In the genomic region with DNA sequence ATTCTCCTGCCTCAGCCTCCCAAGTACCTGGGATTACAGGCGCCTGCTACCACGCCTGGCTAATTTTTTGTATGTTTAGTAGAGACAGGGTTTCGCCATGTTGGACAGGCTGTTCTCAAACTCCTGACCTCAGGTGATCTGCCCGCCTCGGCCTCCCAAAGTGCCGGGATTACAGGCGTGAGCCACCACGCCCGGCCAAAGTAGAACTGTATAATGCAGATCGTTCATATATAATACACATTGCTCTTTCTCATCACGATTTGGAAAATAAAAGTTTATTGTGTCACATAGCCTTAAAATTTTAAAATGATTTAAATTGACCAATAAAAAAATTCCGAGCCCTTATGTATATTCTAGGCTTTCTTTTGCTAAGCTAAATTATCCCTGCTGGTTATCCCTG, we compare ENCODE assay signal across 7 cellular contexts. TPM values are rescaled to one million over a fixed set of nuclear protein-coding genes. Genes with fewer than 3 reads are reported as not detected.
A peak's percentile ranks its signal among the peaks of the same experiment; 100 is the strongest.
DNase-seq lines count a peak whose midpoint lies in the region; ATAC-seq and TF ChIP-seq lines count a peak whose summit lies in the region.
"Not testable (repeated sequence)": the region's sequence is repeated elsewhere in the genome, so short reads cannot be mapped to it uniquely, and the experiment has no call there.

No MANE protein-coding gene starts in this region.

- ATAC-seq in CD4-positive, CD25-positive, alpha-beta regulatory T cell (ENCODE audit: low read depth in 2 of 2): not testable (repeated sequence)
- peak; percentile 80 for ATAC-seq in left colon

- H3K9ac ChIP-seq in endodermal cell (ENCODE audit: extremely low read depth, low read length, poor library complexity, severe bottlenecking): not testable (repeated sequence)

- not testable (repeated sequence) for H3K9me3 ChIP-seq in CD4-positive, CD25-positive, alpha-beta regulatory T cell (ENCODE audit: control insufficient read depth in 2 of 2, low read length in 2 of 2); endodermal cell (ENCODE audit: control insufficient read depth, low read length); neutrophil; tibial nerve

- H3K27ac Mint-ChIP-seq in CD4-positive, CD25-positive, alpha-beta regulatory T cell: peak overlapping the region in 2 of 3 donors; percentile 20 to 41
- peak overlapping the region; percentile 42 for H3K27ac Mint-ChIP-seq in activated T-cell treated with anti-CD3 and anti-CD28 coated beads, Interleukin-2, amount 50 U/mL, for 24 hours
- H3K27ac Mint-ChIP-seq in endodermal cell: not testable (repeated sequence)

- not testable (repeated sequence) for H3K27ac ChIP-seq in CD4-positive, CD25-positive, alpha-beta regulatory T cell (ENCODE audit: insufficient read depth, low read length, poor library complexity, severe bottlenecking); endodermal cell (ENCODE audit: low read depth, low read length)
- H3K27ac ChIP-seq in HL-60 (replicated peaks) (peak overlapping the region; percentile 62), neutrophil (peak overlapping the region; percentile 86), tibial nerve (peak overlapping the region in 3 of 4 donors; percentile 51 to 79 (median 78))

- H3K4me1 ChIP-seq in CD4-positive, CD25-positive, alpha-beta regulatory T cell (ENCODE audit: control insufficient read depth, insufficient read depth, low read length, poor library complexity, severe bottlenecking); endodermal cell (ENCODE audit: control insufficient read depth, insufficient read depth, low read length): not testable (repeated sequence)
- peaks cover 30 to 33% of the 10 kb centered on the region in 2 experiments for H3K4me1 ChIP-seq in neutrophil (ENCODE audit: control insufficient read depth in 1 of 2, insufficient read depth in 1 of 2, low read depth in 1 of 2, low read length in 1 of 2)
- peaks cover 0 to 54% (median 15%) of the 10 kb centered on the region in 4 donors for H3K4me1 ChIP-seq in tibial nerve

- not testable (repeated sequence) for TF ChIP-seq POLR2A in tibial nerve (IDR thresholded peaks at IDR 0.05)

- H3K27me3 Mint-ChIP-seq in CD4-positive, CD25-positive, alpha-beta regulatory T cell; activated T-cell treated with anti-CD3 and anti-CD28 coated beads, Interleukin-2, amount 50 U/mL, for 24 hours; endodermal cell (ENCODE audit: insufficient read depth): not testable (repeated sequence)

- DNase-seq in CD4-positive, CD25-positive, alpha-beta regulatory T cell; HL-60 (ENCODE audit: low read depth in 1 of 2, low spot score in 1 of 2); activated T-cell treated with anti-CD3 and anti-CD28 coated beads, Interleukin-2, amount 50 U/mL, for 24 hours; tibial nerve (ENCODE audit: low spot score in 2 of 2): not testable (repeated sequence)
- DNase-seq in endodermal cell (peak; percentile 1), left colon (peak in 1 of 2 donors; percentile 19)

- intact Hi-C loops in left colon (cut with DNase I, micrococcal nuclease): not testable (repeated sequence)

- H3K27me3 ChIP-seq in CD4-positive, CD25-positive, alpha-beta regulatory T cell (ENCODE audit: control insufficient read depth, insufficient read depth, low read length); HL-60 (ENCODE audit: insufficient read depth, poor library complexity, severe bottlenecking); endodermal cell (ENCODE audit: control insufficient read depth, insufficient read depth, low read length, poor library complexity, severe bottlenecking); neutrophil; tibial nerve: not testable (repeated sequence)

- TF ChIP-seq CTCF in HL-60 (IDR thresholded peaks at IDR 0.05; ENCODE audit: insufficient read depth, low read length); endodermal cell (conservative IDR thresholded peaks at IDR 0.05); neutrophil (IDR thresholded peaks at IDR 0.05); tibial nerve (IDR thresholded peaks at IDR 0.05): not testable (repeated sequence)

- not testable (repeated sequence) for H3K4me3 Mint-ChIP-seq in CD4-positive, CD25-positive, alpha-beta regulatory T cell; activated T-cell treated with anti-CD3 and anti-CD28 coated beads, Interleukin-2, amount 50 U/mL, for 24 hours; endodermal cell

- not testable (repeated sequence) for H3K4me3 ChIP-seq in CD4-positive, CD25-positive, alpha-beta regulatory T cell (ENCODE audit: low read depth, low read length); HL-60 (replicated peaks; ENCODE audit: insufficient read depth, low read length); endodermal cell (ENCODE audit: low read length); neutrophil (ENCODE audit: low read depth in 1 of 2, low read length in 1 of 2); tibial nerve

- H3K36me3 Mint-ChIP-seq in CD4-positive, CD25-positive, alpha-beta regulatory T cell: peaks cover 68% of the 10 kb centered on the region
- H3K36me3 Mint-ChIP-seq in activated T-cell treated with anti-CD3 and anti-CD28 coated beads, Interleukin-2, amount 50 U/mL, for 24 hours (ENCODE audit: low read depth): peaks cover 92% of the 10 kb centered on the region
- H3K36me3 Mint-ChIP-seq in endodermal cell (ENCODE audit: low read depth): peaks cover 82% of the 10 kb centered on the region

- H3K9me3 Mint-ChIP-seq in CD4-positive, CD25-positive, alpha-beta regulatory T cell; activated T-cell treated with anti-CD3 and anti-CD28 coated beads, Interleukin-2, amount 50 U/mL, for 24 hours; endodermal cell: not testable (repeated sequence)

- peaks cover 4 to 22% (median 14%) of the 10 kb centered on the region in 4 donors for H3K4me1 Mint-ChIP-seq in CD4-positive, CD25-positive, alpha-beta regulatory T cell
- H3K4me1 Mint-ChIP-seq in activated T-cell treated with anti-CD3 and anti-CD28 coated beads, Interleukin-2, amount 50 U/mL, for 24 hours (ENCODE audit: low read depth): peaks cover 34% of the 10 kb centered on the region
- H3K4me1 Mint-ChIP-seq in endodermal cell: not testable (repeated sequence)

- WGBS in endodermal cell (ENCODE audit: insufficient coverage in 1 of 2, insufficient read length in 1 of 2), 2 experiments: 97 to 100% methylated on average over 2 to 12 of the region's 12 CpGs
- 93% methylated on average over 12 of the region's 12 CpGs for WGBS in tibial nerve, 2 donors

- TF ChIP-seq EP300 in tibial nerve (IDR thresholded peaks at IDR 0.05): not testable (repeated sequence)

- H3K36me3 ChIP-seq in CD4-positive, CD25-positive, alpha-beta regulatory T cell (ENCODE audit: control insufficient read depth, insufficient read depth, low read length): peaks cover 91% of the 10 kb centered on the region
- H3K36me3 ChIP-seq in endodermal cell (ENCODE audit: control insufficient read depth, insufficient read depth, low read length) (peaks cover 95% of the 10 kb centered on the region), neutrophil (peaks cover 99% of the 10 kb centered on the region), tibial nerve (peaks cover 4 to 83% (median 15%) of the 10 kb centered on the region in 3 donors)

RNA-seq across cellular contexts. Expression of a gene that starts 34.7 kb away (rescaled TPM):
- 66.5 TPM for total RNA-seq in CD4-positive, CD25-positive, alpha-beta regulatory T cell
- polyA plus RNA-seq in CD4-positive, CD25-positive, alpha-beta regulatory T cell: 100 to 1,000 TPM; 122 to 134 (median 130) TPM
- 100 to 1,000 TPM; 107 to 118 TPM for total RNA-seq in endodermal cell
- polyA plus RNA-seq in endodermal cell (2013, experiment 1 of 2): 118 TPM
- 103 TPM for polyA plus RNA-seq in endodermal cell (2013, experiment 2 of 2)
- total RNA-seq in left colon: 10 to 100 TPM; 34.2 to 34.9 TPM
- total RNA-seq in tibial nerve: 10 to 100 TPM; 36.1 to 71.8 (median 58.1) TPM

RNA-seq across cellular contexts. Expression of a gene that starts 58.7 kb away (rescaled TPM):
- 83.3 TPM for total RNA-seq in CD4-positive, CD25-positive, alpha-beta regulatory T cell
- 10 to 100 TPM; 26.8 to 35.6 (median 31.1) TPM for polyA plus RNA-seq in CD4-positive, CD25-positive, alpha-beta regulatory T cell
- total RNA-seq in endodermal cell: 10 to 100 TPM; 83.7 to 90.4 TPM
- 80.2 TPM for polyA plus RNA-seq in endodermal cell (2013, experiment 1 of 2)
- polyA plus RNA-seq in endodermal cell (2013, experiment 2 of 2): 69.6 TPM
- 100 to 1,000 TPM; 121 to 142 TPM for total RNA-seq in left colon
- 100 to 1,000 TPM in 1 of 4 donors, 10 to 100 TPM in 3; 47.2 to 106 (median 69.2) TPM for total RNA-seq in tibial nerve
